30 cellular contexts compared by ENCODE assay signal in the genomic region with DNA sequence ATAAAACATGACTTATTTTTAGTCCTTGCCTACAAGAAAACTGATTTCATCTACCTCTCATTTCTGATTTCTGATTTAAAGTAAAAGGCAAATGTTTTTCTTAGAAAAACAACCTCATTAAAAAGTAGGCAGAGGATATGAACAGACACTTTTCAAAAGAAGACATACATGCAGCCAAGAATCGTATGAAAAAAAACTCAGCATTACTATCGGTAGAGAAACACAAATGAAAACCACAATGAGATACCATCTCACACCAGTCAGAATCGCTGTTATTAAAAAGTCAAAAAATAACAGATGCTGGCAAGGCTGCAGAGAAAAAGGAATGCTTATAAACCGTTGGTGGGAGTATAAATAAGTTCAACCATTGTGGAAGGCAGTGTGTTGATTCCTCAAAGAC.
"Had no signal": no experiment of that assay in that cellular context is flagged by ENCODE, and none has a peak within 500 bp of the region (broad histone marks: within the 10 kb centered on the region; RNA-seq: fewer than 3 reads in every experiment).

No MANE protein-coding gene starts in this region.

- H3K4me3 Mint-ChIP-seq: activated CD4-positive, alpha-beta T cell treated with anti-CD3 and anti-CD28 coated beads for 36 hours; activated naive CD8-positive, alpha-beta T cell; activated T-helper 17 cell treated with anti-CD3 and anti-CD28 coated beads, Interleukin-2, amount 50 U/mL, for 72 hours; central memory CD8-positive, alpha-beta T cell; dendritic cell treated with granulocyte-macrophage colony-stimulating factor and Interleukin-4, amounts not matched to agents 40 ng/mL and 50 ng/mL, for 4 days; endodermal cell; T-cell; T-helper 1 cell treated with Interleukin-12 subunit alpha and Interleukin-12 subunit beta and Interleukin-4 antibody, amounts not matched to agents 30 μg/mL and 1 μg/mL, for 36 hours had no signal

- ATAC-seq: activated CD4-positive, alpha-beta T cell treated with anti-CD3 and anti-CD28 coated beads for 36 hours; activated T-helper 17 cell treated with anti-CD3 and anti-CD28 coated beads, Interleukin-2, amount 50 U/mL, for 72 hours; esophagus mucosa had no signal

- H3K4me3 ChIP-seq: coronary artery, dorsolateral prefrontal cortex had no signal

- H3K27ac ChIP-seq: brain microvascular endothelial cell, coronary artery, dorsolateral prefrontal cortex, WERI-Rb-1 had no signal

- H3K4me1 Mint-ChIP-seq: activated CD4-positive, alpha-beta T cell treated with anti-CD3 and anti-CD28 coated beads for 36 hours; activated T-helper 17 cell treated with anti-CD3 and anti-CD28 coated beads, Interleukin-2, amount 50 U/mL, for 72 hours; central memory CD8-positive, alpha-beta T cell had no signal

- H3K27me3 ChIP-seq: brain microvascular endothelial cell, dorsolateral prefrontal cortex had no signal

- DNase-seq: activated CD4-positive, alpha-beta T cell treated with anti-CD3 and anti-CD28 coated beads for 36 hours; activated CD4-positive, alpha-beta T cell treated with anti-CD3 and anti-CD28 coated beads, Interleukin-2, amount 50 U/mL, for 1 hour; activated CD4-positive, alpha-beta T cell treated with anti-CD3 and anti-CD28 coated beads, Interleukin-2, amount 50 U/mL, for 48 hours; activated CD4-positive, CD25-positive, alpha-beta regulatory T cell; activated CD4-positive, CD25-positive, alpha-beta regulatory T cell treated with anti-CD3 and anti-CD28 coated beads, Interleukin-2, amount 50 U/mL, for 72 hours; activated CD8-positive, alpha-beta memory T cell treated with anti-CD3 and anti-CD28 coated beads, Interleukin-2, amount 50 U/mL, for 4 hours; activated effector memory CD4-positive, alpha-beta T cell treated with Interleukin-2 at 50 U/mL for 16 hours; activated gamma-delta T cell treated with Interleukin-2 at 50 U/mL for 16 hours; activated naive CD4-positive, alpha-beta T cell treated with anti-CD3 and anti-CD28 coated beads, Interleukin-2, amount 50 U/mL, for 16 hours; activated naive CD4-positive, alpha-beta T cell treated with Interleukin-2 at 50 U/mL for 16 hours; activated T-cell treated with anti-CD3 and anti-CD28 coated beads, Interleukin-2, amount 50 U/mL, for 1 hour; amniotic stem cell; anterior cingulate cortex; brain microvascular endothelial cell; dorsolateral prefrontal cortex; effector memory CD4-positive, alpha-beta T cell; endodermal cell; foreskin fibroblast; head of caudate nucleus; hippocampal formation; T-cell; T1000; WERI-Rb-1 had no signal

- H3K27ac Mint-ChIP-seq: activated CD4-positive, alpha-beta T cell treated with anti-CD3 and anti-CD28 coated beads for 36 hours; activated naive CD8-positive, alpha-beta T cell; activated T-helper 17 cell treated with anti-CD3 and anti-CD28 coated beads, Interleukin-2, amount 50 U/mL, for 72 hours; dendritic cell treated with granulocyte-macrophage colony-stimulating factor and Interleukin-4, amounts not matched to agents 40 ng/mL and 50 ng/mL, for 4 days; endodermal cell; T-helper 1 cell treated with Interleukin-12 subunit alpha and Interleukin-12 subunit beta and Interleukin-4 antibody, amounts not matched to agents 30 μg/mL and 1 μg/mL, for 36 hours had no signal

- H3K27me3 Mint-ChIP-seq: activated CD4-positive, alpha-beta T cell treated with anti-CD3 and anti-CD28 coated beads for 36 hours; activated naive CD8-positive, alpha-beta T cell; activated T-helper 17 cell treated with anti-CD3 and anti-CD28 coated beads, Interleukin-2, amount 50 U/mL, for 72 hours; central memory CD8-positive, alpha-beta T cell; dendritic cell treated with granulocyte-macrophage colony-stimulating factor and Interleukin-4, amounts not matched to agents 40 ng/mL and 50 ng/mL, for 4 days; T-cell had no signal

- H3K9me3 Mint-ChIP-seq: activated T-helper 17 cell treated with anti-CD3 and anti-CD28 coated beads, Interleukin-2, amount 50 U/mL, for 72 hours; central memory CD8-positive, alpha-beta T cell; dendritic cell treated with granulocyte-macrophage colony-stimulating factor and Interleukin-4, amounts not matched to agents 40 ng/mL and 50 ng/mL, for 4 days; endodermal cell; T-cell; T-helper 1 cell treated with Interleukin-12 subunit alpha and Interleukin-12 subunit beta and Interleukin-4 antibody, amounts not matched to agents 30 μg/mL and 1 μg/mL, for 36 hours had no signal
